Comparison of ENCODE assay signal across 29 cellular contexts in the genomic region with DNA sequence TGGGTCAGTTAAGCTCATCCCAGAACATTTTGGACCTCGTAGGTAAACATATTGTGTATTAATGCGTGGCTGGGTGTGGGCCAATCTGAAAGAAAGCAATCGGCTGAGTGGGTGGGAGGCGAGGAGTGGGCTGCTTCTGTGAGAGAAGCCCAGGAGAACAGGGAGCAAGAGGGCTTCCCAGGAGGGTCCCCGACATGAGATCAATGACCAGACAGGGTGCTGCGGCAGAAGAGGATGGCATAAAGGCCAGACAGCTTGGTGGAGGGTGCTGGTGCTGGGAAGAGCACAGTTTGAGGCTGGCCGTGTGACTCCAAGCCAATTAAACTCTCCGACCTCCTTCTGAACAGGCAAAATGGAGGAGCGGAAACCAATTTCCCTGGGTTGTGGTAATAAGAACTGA.
DNase-seq lines count a peak whose midpoint lies in the region; ATAC-seq, FAIRE-seq and TF ChIP-seq lines count a peak whose summit lies in the region.
"Had no signal": no experiment of that assay in that cellular context is flagged by ENCODE, and none has a peak within 500 bp of the region (broad histone marks: within the 10 kb centered on the region; RNA-seq: fewer than 3 reads in every experiment).

No MANE protein-coding gene starts in this region.

- no peaks in the 10 kb centered on the region for H4K20me1 ChIP-seq in HepG2 (ENCODE audit: insufficient read depth, low read length)

- peak overlapping the region; percentile 21 for H3K27ac Mint-ChIP-seq in activated naive CD8-positive, alpha-beta T cell treated with anti-CD3 and anti-CD28 coated beads for 36 hours
- H3K27ac Mint-ChIP-seq: activated CD8-positive, alpha-beta T cell treated with anti-CD3 and anti-CD28 coated beads for 36 hours; T-helper 2 cell treated with Interferon-gamma antibody and Interleukin-4, amounts not matched to agents 5 μg/mL and 100 μg/mL, for 36 hours had no signal

- TF ChIP-seq CTCF in HepG2 (CRISPR knock-in tag; IDR thresholded peaks at IDR 0.05) (no peak), right lobe of liver (IDR thresholded peaks at IDR 0.05) (no peak)

- TF ChIP-seq EP300 in HepG2 (IDR thresholded peaks at IDR 0.05; ENCODE audit: low read depth in 2 of 2, low read length in 2 of 2) (no peak), HepG2 (CRISPR knock-in tag; IDR thresholded peaks at IDR 0.05; ENCODE audit: borderline replicate concordance) (no peak)

- H3K9me3 ChIP-seq in HepG2 (ENCODE audit: low read length) (no peaks in the 10 kb centered on the region), right lobe of liver (no peaks in the 10 kb centered on the region)
- H3K9me3 ChIP-seq: BE2C, body of pancreas, left lung, transverse colon had no signal

- in situ Hi-C loops in HepG2 (cut with HindIII; ENCODE audit: extremely low pct_ligation_motif_present, low pct_unique_long_range_greater_than_20kb) = loop anchor here (5.0 kb wide), 1 partner anchor 50 kb away; no protein-coding TSS in a partner anchor

- H3K79me2 ChIP-seq in HepG2 (ENCODE audit: insufficient read depth, low read length) = no peaks in the 10 kb centered on the region
- H3K79me2 ChIP-seq: parathyroid adenoma had no signal

- TF ChIP-seq POLR2A in HepG2 (IDR thresholded peaks at IDR 0.05; ENCODE audit: insufficient read depth in 1 of 2, low read depth in 2 of 2, low read length in 2 of 2) (no peak), right lobe of liver (IDR thresholded peaks at IDR 0.05) (no peak), erythroblast (IDR thresholded peaks at IDR 0.05; ENCODE audit: low read length) (no peak)

- H3K36me3 ChIP-seq in HepG2 (replicated peaks in 1 of 2; ENCODE audit: control insufficient read depth in 1 of 2, insufficient read depth in 2 of 2, low read length in 2 of 2) = no peaks in the 10 kb centered on the region
- H3K36me3 ChIP-seq in right lobe of liver = no peaks in the 10 kb centered on the region
- H3K36me3 ChIP-seq: BE2C, left lung, transverse colon had no signal

- H3K36me3 Mint-ChIP-seq in activated naive CD8-positive, alpha-beta T cell treated with anti-CD3 and anti-CD28 coated beads for 36 hours = peaks cover 8% of the 10 kb centered on the region

- no peak for TF ChIP-seq RAD21 in HepG2 (CRISPR knock-in tag; IDR thresholded peaks at IDR 0.05)

- CTCF ChIA-PET in HepG2 (lab: Yijun Ruan, JAX; ENCODE audit: low intra/inter-chr PET ratio, low total read pairs) = no interaction called here

- no peak overlapping the region for H3K9ac ChIP-seq in HepG2 (ENCODE audit: insufficient read depth, low read depth, low read length)
- H3K9ac ChIP-seq: parathyroid adenoma had no signal

- H3K4me1 ChIP-seq in HepG2 (ENCODE audit: insufficient read depth, low read length) = no peaks in the 10 kb centered on the region; the same call in 1 of the 2 replicates
- H3K4me1 ChIP-seq in right lobe of liver = peaks cover 0 to 14% (median 0%) of the 10 kb centered on the region in 4 donors
- H3K4me1 ChIP-seq: BE2C, parathyroid adenoma had no signal

- H3K4me3 Mint-ChIP-seq in activated naive CD8-positive, alpha-beta T cell treated with anti-CD3 and anti-CD28 coated beads for 36 hours = no peak overlapping the region
- H3K4me3 Mint-ChIP-seq: activated CD8-positive, alpha-beta T cell treated with anti-CD3 and anti-CD28 coated beads for 36 hours; neural crest cell had no signal

- H3K27ac ChIP-seq in HepG2 (ENCODE audit: extremely low read length, insufficient read depth, low read length) (no peak overlapping the region), right lobe of liver (no peak overlapping the region), substantia nigra (ENCODE audit: low read depth, low read length, poor library complexity, severe bottlenecking) (peak overlapping the region; percentile 26)
- H3K27ac ChIP-seq: body of pancreas, left lung, parathyroid adenoma, transverse colon had no signal

- POLR2A ChIA-PET in HepG2 (lab: Yijun Ruan, JAX) = no interaction called here

- H2AFZ ChIP-seq in HepG2 (ENCODE audit: low read length) = no peak overlapping the region
- H2AFZ ChIP-seq: parathyroid adenoma had no signal

- no peak overlapping the region for H3K4me2 ChIP-seq in HepG2 (ENCODE audit: low read depth, low read length)
- H3K4me2 ChIP-seq: smooth muscle cell had no signal

- FAIRE-seq in HepG2 (lab: Jason Lieb, UNC) = no peak
- FAIRE-seq: GM18507, islet of Langerhans had no signal

- intact Hi-C loops in HepG2 (cut with micrococcal nuclease; ENCODE audit: unreplicated experiment) (no loop called here), right lobe of liver (cut with DNase I) (no loop called here)

- H3K27me3 ChIP-seq in HepG2 (ENCODE audit: control insufficient read depth in 1 of 2, insufficient read depth in 2 of 2, low read length in 2 of 2) (peaks cover 24 to 96% of the 10 kb centered on the region in 2 experiments), right lobe of liver (peaks cover 6 to 57% of the 10 kb centered on the region in 2 donors)

- 27% methylated on average over 9 of the region's 9 CpGs for WGBS in HepG2 (ENCODE audit: low lambda C conversion rate)
- WGBS in right lobe of liver (ENCODE audit: insufficient coverage, low coverage, low lambda C conversion rate, missing lambda C conversion rate) = 25% methylated on average over 9 of the region's 9 CpGs

- peaks cover 63% of the 10 kb centered on the region for H3K4me1 Mint-ChIP-seq in activated naive CD8-positive, alpha-beta T cell treated with anti-CD3 and anti-CD28 coated beads for 36 hours

- H3K9me3 Mint-ChIP-seq in activated naive CD8-positive, alpha-beta T cell treated with anti-CD3 and anti-CD28 coated beads for 36 hours = no peaks in the 10 kb centered on the region
- H3K9me3 Mint-ChIP-seq: activated CD8-positive, alpha-beta T cell treated with anti-CD3 and anti-CD28 coated beads for 36 hours; neural crest cell; T-helper 2 cell treated with Interferon-gamma antibody and Interleukin-4, amounts not matched to agents 5 μg/mL and 100 μg/mL, for 36 hours had no signal

- no peak for ATAC-seq in HepG2
- ATAC-seq in right lobe of liver = no peak
- no peak for ATAC-seq in HG03108 (IDR thresholded peaks at IDR 0.05; ENCODE audit: unreplicated experiment)
- ATAC-seq: activated CD8-positive, alpha-beta T cell treated with anti-CD3 and anti-CD28 coated beads for 36 hours; left lung; Panc1 had no signal

- no TSS peak for BruUV-seq in HepG2 (replicated peaks; lab: Mats Ljungman, UMichigan)

- H3K27me3 Mint-ChIP-seq in activated naive CD8-positive, alpha-beta T cell treated with anti-CD3 and anti-CD28 coated beads for 36 hours = peaks cover 92% of the 10 kb centered on the region

- DNase-seq in HepG2 (ENCODE audit: low spot score) (no peak), right lobe of liver (no peak), epidermal melanocyte (ENCODE audit: insufficient read length, low spot score) (peak; percentile 13), substantia nigra (lab: John Stamatoyannopoulos, UW) (no peak), SW 1271 (lab: John Stamatoyannopoulos, UW) (no peak), erythroblast (lab: John Stamatoyannopoulos, UW) (no peak)
- DNase-seq in activated naive CD8-positive, alpha-beta T cell treated with anti-CD3 and anti-CD28 coated beads for 36 hours = no peak
- DNase-seq: activated CD4-positive, CD25-positive, alpha-beta regulatory T cell treated with anti-CD3 and anti-CD28 coated beads, Interleukin-2, amount 50 U/mL, for 72 hours; activated CD8-positive, alpha-beta T cell treated with anti-CD3 and anti-CD28 coated beads for 36 hours; activated effector memory CD4-positive, alpha-beta T cell treated with anti-CD3 and anti-CD28 coated beads, Interleukin-2, amount 50 U/mL, for 16 hours; BE2C; body of pancreas; EL; left lung; mesenchymal stem cell; NCI-H1417; NCI-H2029 treated with DMSO at 0.1 percent for 48 hours; NCI-H524 treated with DMSO at 0.1 percent for 48 hours; SHP77; stimulated activated CD8-positive, alpha-beta memory T cell treated with anti-CD3 and anti-CD28 coated beads, Interleukin-4, amount 100 ng/mL, for 48 hours; transverse colon had no signal

- H3K4me3 ChIP-seq in HepG2 (replicated peaks in 1 of 3; ENCODE audit: insufficient read depth in 1 of 3, low read depth in 2 of 3, low read length in 3 of 3) (no peak overlapping the region), right lobe of liver (no peak overlapping the region)
- H3K4me3 ChIP-seq: body of pancreas, left lung, smooth muscle cell, transverse colon had no signal

TF ChIP-seq in HepG2, 621 proteins besides CTCF, POLR2A, EP300 and RAD21 (continues in another document):
- no peak for TF ChIP-seq FOXP1 (IDR thresholded peaks at IDR 0.05)
- TF ChIP-seq FOXP1 (CRISPR knock-in tag; IDR thresholded peaks at IDR 0.05) = no peak
- TF ChIP-seq EZH2 (conservative IDR thresholded peaks at IDR 0.05; ENCODE audit: low read depth, low read length) = 0 out of 2 replicates have a peak, but pooled peaks have one; percentile 27
